ENCODE assay signal across 8 cellular contexts in the genomic region with DNA sequence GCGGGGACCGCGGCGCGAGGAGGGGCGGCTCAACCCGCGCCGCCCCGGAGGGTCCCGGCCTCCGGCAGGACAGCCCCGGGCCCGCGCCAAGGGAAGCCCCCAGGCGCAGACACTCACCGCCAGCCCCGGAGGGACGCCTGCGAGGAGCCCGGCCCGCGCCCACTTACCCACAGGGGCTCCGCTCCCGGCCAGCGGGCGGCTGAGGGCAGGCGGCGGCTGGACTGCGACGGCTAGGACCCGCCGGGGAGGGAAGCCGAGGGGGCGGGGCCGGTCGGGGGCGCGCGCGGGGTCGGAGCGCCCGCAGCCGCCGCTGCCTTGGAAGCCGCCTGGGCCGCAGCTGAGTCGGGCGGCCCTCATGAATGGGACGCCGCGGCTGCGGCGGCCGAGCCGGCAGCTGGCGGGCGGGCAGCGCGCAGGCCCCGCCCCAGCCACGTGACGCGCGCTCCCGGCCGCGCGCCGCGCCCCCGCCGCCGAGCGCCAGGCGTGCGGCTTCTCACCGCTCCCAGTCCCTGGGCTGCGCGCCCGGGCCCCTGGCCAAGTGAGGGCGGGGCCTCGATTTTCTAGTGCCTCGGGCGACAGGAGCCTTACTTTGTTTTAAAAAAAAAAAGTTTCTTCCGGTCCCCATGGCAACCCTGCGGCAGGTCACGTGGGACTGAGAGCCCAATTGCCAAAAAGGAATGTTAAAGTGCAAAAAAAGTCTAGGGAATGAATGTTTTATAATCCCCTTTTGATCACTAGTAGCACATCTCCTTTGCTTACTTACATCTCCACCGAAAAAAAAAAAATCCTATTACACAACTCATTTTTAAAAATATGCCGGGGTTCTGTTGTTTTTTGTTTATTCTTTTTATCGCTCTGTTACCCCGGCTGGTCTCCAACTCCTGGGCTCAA. TPM values are rescaled to one million over a fixed set of nuclear protein-coding genes. Genes with fewer than 3 reads are reported as not detected.
A peak's percentile ranks its signal among the peaks of the same experiment; 100 is the strongest.
DNase-seq lines count a peak whose midpoint lies in the region; ATAC-seq and TF ChIP-seq lines count a peak whose summit lies in the region.

A gene with protein sequence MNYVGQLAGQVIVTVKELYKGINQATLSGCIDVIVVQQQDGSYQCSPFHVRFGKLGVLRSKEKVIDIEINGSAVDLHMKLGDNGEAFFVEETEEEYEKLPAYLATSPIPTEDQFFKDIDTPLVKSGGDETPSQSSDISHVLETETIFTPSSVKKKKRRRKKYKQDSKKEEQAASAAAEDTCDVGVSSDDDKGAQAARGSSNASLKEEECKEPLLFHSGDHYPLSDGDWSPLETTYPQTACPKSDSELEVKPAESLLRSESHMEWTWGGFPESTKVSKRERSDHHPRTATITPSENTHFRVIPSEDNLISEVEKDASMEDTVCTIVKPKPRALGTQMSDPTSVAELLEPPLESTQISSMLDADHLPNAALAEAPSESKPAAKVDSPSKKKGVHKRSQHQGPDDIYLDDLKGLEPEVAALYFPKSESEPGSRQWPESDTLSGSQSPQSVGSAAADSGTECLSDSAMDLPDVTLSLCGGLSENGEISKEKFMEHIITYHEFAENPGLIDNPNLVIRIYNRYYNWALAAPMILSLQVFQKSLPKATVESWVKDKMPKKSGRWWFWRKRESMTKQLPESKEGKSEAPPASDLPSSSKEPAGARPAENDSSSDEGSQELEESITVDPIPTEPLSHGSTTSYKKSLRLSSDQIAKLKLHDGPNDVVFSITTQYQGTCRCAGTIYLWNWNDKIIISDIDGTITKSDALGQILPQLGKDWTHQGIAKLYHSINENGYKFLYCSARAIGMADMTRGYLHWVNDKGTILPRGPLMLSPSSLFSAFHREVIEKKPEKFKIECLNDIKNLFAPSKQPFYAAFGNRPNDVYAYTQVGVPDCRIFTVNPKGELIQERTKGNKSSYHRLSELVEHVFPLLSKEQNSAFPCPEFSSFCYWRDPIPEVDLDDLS (minus strand): TSS at position 225 of the 891 bp plus-strand sequence. CDS start 52,304 bp downstream, outside the sequence.

- H3K4me3 Mint-ChIP-seq in CD14-positive monocyte = peak within 1 kb of the TSS; percentile 91 to 96
- H3K4me3 Mint-ChIP-seq in dendritic cell treated with granulocyte-macrophage colony-stimulating factor and Interleukin-4, amounts not matched to agents 40 ng/mL and 50 ng/mL, for 4 days = peak within 1 kb of the TSS; percentile 78

- DNase-seq in CD14-positive monocyte (ENCODE audit: low spot score) (peak; percentile 95), NCI-H748 treated with DMSO at 0.1 percent for 48 hours (lab: John Stamatoyannopoulos, UW) (peak; percentile 85), left lobe of liver (ENCODE audit: low spot score) (peak; percentile 100)
- peak; percentile 87 to 92 for DNase-seq in activated CD4-positive, alpha-beta T cell treated with anti-CD3 and anti-CD28 coated beads, Interleukin-2, amount 50 U/mL, for 24 hours (ENCODE audit: low read depth in 1 of 2, low spot score in 1 of 2)
- peak; percentile 96 to 97 for DNase-seq in stimulated activated CD4-positive, alpha-beta T cell treated with anti-CD3 and anti-CD28 coated beads, Interleukin-2, amount 100 ng/mL, for 24 hours

- peak within 1 kb of the TSS; percentile 88 to 94 (median 93) for H3K27ac Mint-ChIP-seq in CD14-positive monocyte
- H3K27ac Mint-ChIP-seq in dendritic cell treated with granulocyte-macrophage colony-stimulating factor and Interleukin-4, amounts not matched to agents 40 ng/mL and 50 ng/mL, for 4 days = peak within 1 kb of the TSS; percentile 83

- ATAC-seq in GM19397 (IDR thresholded peaks at IDR 0.05; ENCODE audit: unreplicated experiment) = peak; percentile 81
- peak; percentile 89 for ATAC-seq in HG03565 (IDR thresholded peaks at IDR 0.05; ENCODE audit: unreplicated experiment)
- peak; percentile 83 for ATAC-seq in left lobe of liver

- peaks cover 14 to 15% of the 10 kb centered on the region in 2 donors for H3K36me3 Mint-ChIP-seq in CD14-positive monocyte
- H3K36me3 Mint-ChIP-seq in dendritic cell treated with granulocyte-macrophage colony-stimulating factor and Interleukin-4, amounts not matched to agents 40 ng/mL and 50 ng/mL, for 4 days (ENCODE audit: low read depth) = peaks cover 28% of the 10 kb centered on the region

- intact Hi-C loops in CD14-positive monocyte (cut with micrococcal nuclease) = loop anchor here (10.0 kb wide), 4 partner anchors 112 to 232 kb away; a partner anchor contains a TSS
- intact Hi-C loops in dendritic cell treated with granulocyte-macrophage colony-stimulating factor and Interleukin-4, amounts not matched to agents 40 ng/mL and 50 ng/mL, for 4 days (cut with micrococcal nuclease) = loop anchor here (5.0 kb wide), 2 partner anchors 234 to 356 kb away; a partner anchor contains a TSS

- peaks cover 0 to 2% (median 0%) of the 10 kb centered on the region in 7 donors for H3K9me3 Mint-ChIP-seq in CD14-positive monocyte
- no peaks in the 10 kb centered on the region for H3K9me3 Mint-ChIP-seq in dendritic cell treated with granulocyte-macrophage colony-stimulating factor and Interleukin-4, amounts not matched to agents 40 ng/mL and 50 ng/mL, for 4 days

- H3K4me1 Mint-ChIP-seq in CD14-positive monocyte = peaks cover 83% of the 10 kb centered on the region
- peaks cover 75% of the 10 kb centered on the region for H3K4me1 Mint-ChIP-seq in dendritic cell treated with granulocyte-macrophage colony-stimulating factor and Interleukin-4, amounts not matched to agents 40 ng/mL and 50 ng/mL, for 4 days (ENCODE audit: low read depth)

- no peaks in the 10 kb centered on the region for H3K27me3 Mint-ChIP-seq in CD14-positive monocyte (ENCODE audit: low read depth in 3 of 3)
- no peaks in the 10 kb centered on the region for H3K27me3 Mint-ChIP-seq in dendritic cell treated with granulocyte-macrophage colony-stimulating factor and Interleukin-4, amounts not matched to agents 40 ng/mL and 50 ng/mL, for 4 days

- TF ChIP-seq CTCF in CD14-positive monocyte (IDR thresholded peaks at IDR 0.05) = no peak

RNA-seq across cellular contexts. Expression of the gene that starts here (rescaled TPM):
- 10 to 100 TPM in 1 of 2 donors, 1 to 10 TPM in 1; 9.3 to 10.3 TPM for polyA plus RNA-seq in CD14-positive monocyte
- total RNA-seq in left lobe of liver = 58.9 TPM

Comparison
In these comparisons a context has a peak if more than half of its experiments do, and no peak if none do; other contexts are left out.
1. Peak in every context shown above with its lines: DNase-seq and ATAC-seq.